In the genomic region with DNA sequence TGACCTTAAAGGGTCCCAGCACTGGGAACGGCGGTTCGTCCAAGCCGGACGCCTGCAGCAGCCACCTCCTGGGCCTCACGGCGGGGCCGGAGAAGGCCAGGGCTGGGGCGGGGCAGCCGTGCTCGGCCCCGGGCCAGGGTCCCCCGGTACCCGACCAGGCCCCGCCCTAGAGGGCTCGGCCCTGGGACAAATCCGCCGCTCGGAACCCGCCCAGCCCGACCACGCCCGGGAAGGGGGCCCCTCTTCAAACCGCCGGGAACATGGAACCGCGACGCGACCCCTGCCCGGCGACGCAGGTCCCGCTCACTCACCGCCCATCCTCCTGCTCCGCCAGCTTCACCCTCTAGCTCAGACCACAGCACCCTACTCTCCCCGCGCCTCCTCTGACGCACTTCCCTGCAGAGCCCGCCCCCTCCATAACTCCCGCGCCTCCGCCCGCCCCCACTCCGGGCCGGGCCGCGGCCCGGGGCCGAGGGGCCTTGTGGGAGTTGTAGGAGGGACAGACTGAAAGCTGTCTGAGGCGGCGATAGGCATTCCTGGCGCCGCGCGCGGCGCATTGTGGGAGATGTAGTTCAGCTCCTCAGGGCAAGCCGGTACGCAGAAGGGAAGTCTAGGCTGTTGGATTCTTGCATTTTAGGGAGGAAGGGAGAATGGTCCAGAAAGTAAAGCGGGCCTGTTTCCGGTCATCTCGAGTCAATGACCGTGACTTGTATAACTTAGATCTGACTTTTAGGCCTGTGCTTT, we compare ENCODE assay signal across 8 cellular contexts. TPM values are rescaled to one million over a fixed set of nuclear protein-coding genes. Genes with fewer than 3 reads are reported as not detected.
DNase-seq lines count a peak whose midpoint lies in the region; ATAC-seq, FAIRE-seq and TF ChIP-seq lines count a peak whose summit lies in the region.

TSS of gene CLDND1 (minus strand) at position 365 of the 744 bp plus-strand sequence. CDS start 1,478 bp downstream, outside the sequence.

- TF ChIP-seq POLR2A in GM19099 (IDR thresholded peaks at IDR 0.05; ENCODE audit: extremely low read depth, insufficient read length, low read depth) = peak; percentile 88

- H3K27me3 ChIP-seq in keratinocyte (ENCODE audit: control insufficient read depth, extremely low read depth, insufficient read depth, low read length) = no peaks in the 10 kb centered on the region

- H3K9me1 ChIP-seq in keratinocyte (ENCODE audit: control insufficient read depth, extremely low read depth, insufficient read depth, low read length) = no peaks in the 10 kb centered on the region

- peak within 1 kb of the TSS; percentile 90 for H3K4me2 ChIP-seq in keratinocyte (ENCODE audit: control insufficient read depth, extremely low read depth, insufficient read depth, low read depth, low read length)

- H3K9me3 ChIP-seq in keratinocyte (ENCODE audit: control insufficient read depth, low read depth, low read length) = no peaks in the 10 kb centered on the region

- peak; percentile 99 for DNase-seq in AG20443 (ENCODE audit: low spot score)
- DNase-seq in NCI-H510A (lab: John Stamatoyannopoulos, UW) = peak; percentile 78
- DNase-seq in activated CD4-positive, alpha-beta T cell treated with anti-CD3 and anti-CD28 coated beads for 1 hour = peak; percentile 92
- DNase-seq in cerebellum (ENCODE audit: low spot score) = peak; percentile 96
- DNase-seq in keratinocyte (ENCODE audit: low read depth, low spot score) = peak; percentile 52
- DNase-seq in stimulated activated CD4-positive, alpha-beta T cell treated with anti-CD3 and anti-CD28 coated beads, Interleukin-15, amount 100 ng/mL, for 1 hour (ENCODE audit: low read depth in 1 of 2, low spot score in 1 of 2) = peak; percentile 91 to 93

- dilution Hi-C loops in keratinocyte (cut with MboI; ENCODE audit: extremely low pct_ligation_motif_present, low sequenced_read_pairs) = no loop called here

- H3K79me2 ChIP-seq in keratinocyte (ENCODE audit: control insufficient read depth, insufficient read depth, low read length) = peaks cover 36% of the 10 kb centered on the region

- no peaks in the 10 kb centered on the region for H4K20me1 ChIP-seq in keratinocyte (ENCODE audit: control insufficient read depth, extremely low read depth, insufficient read depth, low read length)

- peak; percentile 91 for ATAC-seq in HG03432 (IDR thresholded peaks at IDR 0.05; ENCODE audit: unreplicated experiment)

- peak within 1 kb of the TSS; percentile 90 to 96 (median 93) for H3K4me3 ChIP-seq in keratinocyte (ENCODE audit: control insufficient read depth in 2 of 3, extremely low read depth in 1 of 3, insufficient read depth in 2 of 3, low read depth in 1 of 3, low read length in 3 of 3)

- peak; percentile 84 for FAIRE-seq in keratinocyte (lab: Jason Lieb, UNC)

- no peak for TF ChIP-seq CTCF in keratinocyte (optimal IDR thresholded peaks at IDR 0.05 in 1 of 3, IDR thresholded peaks at IDR 0.05 in 1 of 3, conservative IDR thresholded peaks at IDR 0.05 in 1 of 3; ENCODE audit: extremely low read depth in 1 of 3, insufficient read depth in 2 of 3, low read length in 3 of 3)

- peaks cover 11% of the 10 kb centered on the region for H3K4me1 ChIP-seq in keratinocyte (ENCODE audit: control insufficient read depth, extremely low read depth, insufficient read depth, low read length)

- peak within 1 kb of the TSS; percentile 90 for H3K27ac ChIP-seq in keratinocyte (ENCODE audit: control insufficient read depth, insufficient read depth, low read length)

- H3K9ac ChIP-seq in keratinocyte (ENCODE audit: control insufficient read depth, extremely low read depth, insufficient read depth, low read length) = peak within 1 kb of the TSS; percentile 94

- H2AFZ ChIP-seq in keratinocyte (ENCODE audit: control insufficient read depth, low read length) = peak within 1 kb of the TSS; percentile 85

- H3K36me3 ChIP-seq in keratinocyte (ENCODE audit: control insufficient read depth in 2 of 2, extremely low read depth in 1 of 2, insufficient read depth in 2 of 2, low read length in 2 of 2) = peaks cover 4 to 14% of the 10 kb centered on the region in 2 experiments

RNA-seq across cellular contexts. Expression of gene CLDND1, which starts in this region (rescaled TPM):
- 119 TPM for total RNA-seq in cerebellum
- 92.0 to 137 TPM (median 126 TPM) in 3 replicates for polyA plus RNA-seq in keratinocyte
- 57.5 TPM for polyA plus RNA-seq in keratinocyte (2011; ENCODE audit: low read depth)
- 74.2 and 135 TPM in 2 replicates for polyA plus RNA-seq in keratinocyte (2011; cell fraction: cytosol; rRNA removed)
- polyA plus RNA-seq in keratinocyte (2011; cell fraction: nucleus; rRNA removed) = 179 and 238 TPM in 2 replicates
- 39.4 and 160 TPM in 2 replicates for polyA plus RNA-seq in keratinocyte (2012; ENCODE audit: low replicate concordance)
- 61.0 to 132 TPM (median 88.0 TPM) in 3 replicates for polyA minus RNA-seq in keratinocyte
- 47.4 TPM for polyA minus RNA-seq in keratinocyte (2011; cell fraction: cytosol; rRNA and poly(A)+ RNA removed)
- 37.5 and 80.5 TPM in 2 replicates for polyA minus RNA-seq in keratinocyte (2011; cell fraction: nucleus; rRNA and poly(A)+ RNA removed)

Comparison
In these comparisons a context has a peak if more than half of its experiments do, and no peak if none do; other contexts are left out.
1. Peak in every context shown above with its lines: DNase-seq, ATAC-seq, H3K4me3 ChIP-seq and H3K27ac ChIP-seq.